In genomic region chr16:49283376-49284049, GRCh38 we compare ENCODE assay signal across 1 cellular context.
TF ChIP-seq lines count a peak whose summit lies in the region.

No MANE protein-coding gene starts in this region.

TF ChIP-seq in WTC11, 78 proteins besides CTCF, POLR2A, EP300 and RAD21 (continued from another document):
- TF ChIP-seq ERG (CRISPR knock-in tag; IDR thresholded peaks at IDR 0.05) (no peak), AFF4 (CRISPR knock-in tag; IDR thresholded peaks at IDR 0.05; ENCODE audit: borderline replicate concordance) (no peak), HMGXB4 (CRISPR knock-in tag; IDR thresholded peaks at IDR 0.05) (no peak), USF2 (CRISPR knock-in tag; IDR thresholded peaks at IDR 0.05) (no peak), ETV6 (CRISPR knock-in tag; IDR thresholded peaks at IDR 0.05) (no peak)
